ENCODE assay signal across 2 cellular contexts in the genomic region with DNA sequence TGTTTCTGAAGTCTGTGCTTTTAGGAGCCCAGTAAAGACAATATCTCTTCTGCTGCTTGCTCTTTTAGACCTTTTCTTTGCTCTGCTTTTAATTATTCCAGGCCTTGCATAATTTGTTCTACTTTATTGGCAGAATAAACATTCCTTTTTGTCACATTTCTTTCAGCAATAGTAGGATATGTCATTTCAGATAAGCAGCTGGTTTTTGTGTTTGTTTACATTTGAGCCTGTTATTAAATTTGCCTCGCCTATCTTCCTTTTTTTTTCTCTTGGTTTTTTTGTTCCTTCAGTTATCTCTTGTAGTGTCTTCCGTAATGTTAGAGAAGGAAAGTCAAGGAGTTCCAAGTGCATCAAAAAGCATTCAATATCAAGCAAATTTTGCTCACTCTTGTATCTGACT.
TF ChIP-seq lines count a peak whose summit lies in the region.

No MANE protein-coding gene starts in this region.

TF ChIP-seq in endothelial cell of umbilical vein, 7 proteins besides CTCF, POLR2A, EP300 and RAD21 (continued from another document):
- TF ChIP-seq POLR2AphosphoS5 (IDR thresholded peaks at IDR 0.05; ENCODE audit: insufficient read depth, low read depth, low read length) (no peak), FOS (IDR thresholded peaks at IDR 0.05; ENCODE audit: borderline replicate concordance, insufficient read depth, low read length) (no peak)

TF ChIP-seq in SK-N-SH treated with all-trans-retinoic acid at 6 μM for 48 hours, 23 proteins besides CTCF, POLR2A, EP300 and RAD21 (continued from another document):
- TF ChIP-seq, protein P1, sequence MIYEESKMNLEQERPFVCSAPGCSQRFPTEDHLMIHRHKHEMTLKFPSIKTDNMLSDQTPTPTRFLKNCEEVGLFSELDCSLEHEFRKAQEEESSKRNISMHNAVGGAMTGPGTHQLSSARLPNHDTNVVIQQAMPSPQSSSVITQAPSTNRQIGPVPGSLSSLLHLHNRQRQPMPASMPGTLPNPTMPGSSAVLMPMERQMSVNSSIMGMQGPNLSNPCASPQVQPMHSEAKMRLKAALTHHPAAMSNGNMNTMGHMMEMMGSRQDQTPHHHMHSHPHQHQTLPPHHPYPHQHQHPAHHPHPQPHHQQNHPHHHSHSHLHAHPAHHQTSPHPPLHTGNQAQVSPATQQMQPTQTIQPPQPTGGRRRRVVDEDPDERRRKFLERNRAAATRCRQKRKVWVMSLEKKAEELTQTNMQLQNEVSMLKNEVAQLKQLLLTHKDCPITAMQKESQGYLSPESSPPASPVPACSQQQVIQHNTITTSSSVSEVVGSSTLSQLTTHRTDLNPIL (CRISPR knock-in tag; IDR thresholded peaks at IDR 0.05; ENCODE audit: low read depth): no peak
- no peak for TF ChIP-seq ZC3H10 (CRISPR knock-in tag; IDR thresholded peaks at IDR 0.05)
- TF ChIP-seq, protein P2, sequence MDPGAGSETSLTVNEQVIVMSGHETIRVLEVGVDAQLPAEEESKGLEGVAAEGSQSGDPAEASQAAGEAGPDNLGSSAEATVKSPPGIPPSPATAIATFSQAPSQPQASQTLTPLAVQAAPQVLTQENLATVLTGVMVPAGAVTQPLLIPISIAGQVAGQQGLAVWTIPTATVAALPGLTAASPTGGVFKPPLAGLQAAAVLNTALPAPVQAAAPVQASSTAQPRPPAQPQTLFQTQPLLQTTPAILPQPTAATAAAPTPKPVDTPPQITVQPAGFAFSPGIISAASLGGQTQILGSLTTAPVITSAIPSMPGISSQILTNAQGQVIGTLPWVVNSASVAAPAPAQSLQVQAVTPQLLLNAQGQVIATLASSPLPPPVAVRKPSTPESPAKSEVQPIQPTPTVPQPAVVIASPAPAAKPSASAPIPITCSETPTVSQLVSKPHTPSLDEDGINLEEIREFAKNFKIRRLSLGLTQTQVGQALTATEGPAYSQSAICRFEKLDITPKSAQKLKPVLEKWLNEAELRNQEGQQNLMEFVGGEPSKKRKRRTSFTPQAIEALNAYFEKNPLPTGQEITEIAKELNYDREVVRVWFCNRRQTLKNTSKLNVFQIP (CRISPR knock-in tag; IDR thresholded peaks at IDR 0.05; ENCODE audit: borderline replicate concordance, low read depth): no peak
- TF ChIP-seq, protein P3, sequence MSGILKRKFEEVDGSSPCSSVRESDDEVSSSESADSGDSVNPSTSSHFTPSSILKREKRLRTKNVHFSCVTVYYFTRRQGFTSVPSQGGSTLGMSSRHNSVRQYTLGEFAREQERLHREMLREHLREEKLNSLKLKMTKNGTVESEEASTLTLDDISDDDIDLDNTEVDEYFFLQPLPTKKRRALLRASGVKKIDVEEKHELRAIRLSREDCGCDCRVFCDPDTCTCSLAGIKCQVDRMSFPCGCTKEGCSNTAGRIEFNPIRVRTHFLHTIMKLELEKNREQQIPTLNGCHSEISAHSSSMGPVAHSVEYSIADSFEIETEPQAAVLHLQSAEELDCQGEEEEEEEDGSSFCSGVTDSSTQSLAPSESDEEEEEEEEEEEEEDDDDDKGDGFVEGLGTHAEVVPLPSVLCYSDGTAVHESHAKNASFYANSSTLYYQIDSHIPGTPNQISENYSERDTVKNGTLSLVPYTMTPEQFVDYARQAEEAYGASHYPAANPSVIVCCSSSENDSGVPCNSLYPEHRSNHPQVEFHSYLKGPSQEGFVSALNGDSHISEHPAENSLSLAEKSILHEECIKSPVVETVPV (CRISPR knock-in tag; IDR thresholded peaks at IDR 0.05): no peak
- no peak for TF ChIP-seq BACH2 (CRISPR knock-in tag; IDR thresholded peaks at IDR 0.05; ENCODE audit: borderline replicate concordance)
- no peak for TF ChIP-seq SNAI2 (CRISPR knock-in tag; IDR thresholded peaks at IDR 0.05)
- no peak for TF ChIP-seq ZNF565 (CRISPR knock-in tag; conservative IDR thresholded peaks at IDR 0.05; ENCODE audit: low read depth)
- no peak for TF ChIP-seq GLIS3 (CRISPR knock-in tag; IDR thresholded peaks at IDR 0.05)
- TF ChIP-seq ZFP30 (CRISPR knock-in tag; IDR thresholded peaks at IDR 0.05): no peak
- TF ChIP-seq, protein P4, sequence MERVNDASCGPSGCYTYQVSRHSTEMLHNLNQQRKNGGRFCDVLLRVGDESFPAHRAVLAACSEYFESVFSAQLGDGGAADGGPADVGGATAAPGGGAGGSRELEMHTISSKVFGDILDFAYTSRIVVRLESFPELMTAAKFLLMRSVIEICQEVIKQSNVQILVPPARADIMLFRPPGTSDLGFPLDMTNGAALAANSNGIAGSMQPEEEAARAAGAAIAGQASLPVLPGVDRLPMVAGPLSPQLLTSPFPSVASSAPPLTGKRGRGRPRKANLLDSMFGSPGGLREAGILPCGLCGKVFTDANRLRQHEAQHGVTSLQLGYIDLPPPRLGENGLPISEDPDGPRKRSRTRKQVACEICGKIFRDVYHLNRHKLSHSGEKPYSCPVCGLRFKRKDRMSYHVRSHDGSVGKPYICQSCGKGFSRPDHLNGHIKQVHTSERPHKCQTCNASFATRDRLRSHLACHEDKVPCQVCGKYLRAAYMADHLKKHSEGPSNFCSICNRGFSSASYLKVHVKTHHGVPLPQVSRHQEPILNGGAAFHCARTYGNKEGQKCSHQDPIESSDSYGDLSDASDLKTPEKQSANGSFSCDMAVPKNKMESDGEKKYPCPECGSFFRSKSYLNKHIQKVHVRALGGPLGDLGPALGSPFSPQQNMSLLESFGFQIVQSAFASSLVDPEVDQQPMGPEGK (CRISPR knock-in tag; IDR thresholded peaks at IDR 0.05; ENCODE audit: borderline replicate concordance): no peak
- no peak for TF ChIP-seq TCF4 (CRISPR knock-in tag; IDR thresholded peaks at IDR 0.05; ENCODE audit: borderline replicate concordance)
